In genomic region chr5:166073921-166074838, GRCh38 we compare ENCODE assay signal across 16 cellular contexts.
A peak's percentile ranks its signal among the peaks of the same experiment; 100 is the strongest.
DNase-seq lines count a peak whose midpoint lies in the region; ATAC-seq lines count a peak whose summit lies in the region.
"Had no signal": no experiment of that assay in that cellular context is flagged by ENCODE, and none has a peak within 500 bp of the region (broad histone marks: within the 10 kb centered on the region; RNA-seq: fewer than 3 reads in every experiment).

No MANE protein-coding gene starts in this region.

- peaks cover 0 to 1% of the 10 kb centered on the region in 2 donors for H3K27me3 Mint-ChIP-seq in CD4-positive, alpha-beta memory T cell
- H3K27me3 Mint-ChIP-seq: CD4-positive, CD25-positive, alpha-beta regulatory T cell had no signal

- H3K9me3 Mint-ChIP-seq in CD4-positive, alpha-beta memory T cell: peaks cover 2 to 14% (median 7%) of the 10 kb centered on the region in 8 donors

- no peaks in the 10 kb centered on the region for H3K36me3 Mint-ChIP-seq in CD4-positive, alpha-beta memory T cell
- H3K36me3 Mint-ChIP-seq: CD4-positive, CD25-positive, alpha-beta regulatory T cell had no signal

- no peak overlapping the region for H3K4me3 Mint-ChIP-seq in CD4-positive, alpha-beta memory T cell
- H3K4me3 Mint-ChIP-seq: CD4-positive, CD25-positive, alpha-beta regulatory T cell had no signal

- no peak for ATAC-seq in GM19324 (IDR thresholded peaks at IDR 0.05; ENCODE audit: low FRiP score, unreplicated experiment)
- ATAC-seq: A549, PC-3 had no signal

- peak overlapping the region; percentile 92 for H3K27ac ChIP-seq in mesodermal cell (ENCODE audit: low read depth, low read length, severe bottlenecking)
- H3K27ac ChIP-seq in CD4-positive, alpha-beta memory T cell (ENCODE audit: low read depth, low read length): no peak overlapping the region
- H3K27ac ChIP-seq: A549, SJSA1 had no signal

- H3K27ac Mint-ChIP-seq in CD4-positive, alpha-beta memory T cell: no peak overlapping the region
- H3K27ac Mint-ChIP-seq: CD4-positive, CD25-positive, alpha-beta regulatory T cell had no signal

- POLR2A ChIA-PET in CD4-positive, alpha-beta memory T cell (lab: Charles Lee; ENCODE audit: partially characterized antibody): no interaction called here

- no peaks in the 10 kb centered on the region for H3K4me1 Mint-ChIP-seq in CD4-positive, alpha-beta memory T cell
- H3K4me1 Mint-ChIP-seq: CD4-positive, CD25-positive, alpha-beta regulatory T cell had no signal

- no peaks in the 10 kb centered on the region for H3K36me3 ChIP-seq in NT2/D1 (ENCODE audit: insufficient read depth, insufficient read length, low read length)
- H3K36me3 ChIP-seq in mesodermal cell (ENCODE audit: control insufficient read depth, insufficient read depth, low read length): no peaks in the 10 kb centered on the region
- H3K36me3 ChIP-seq in CD4-positive, alpha-beta memory T cell (ENCODE audit: insufficient read depth, low read length): no peaks in the 10 kb centered on the region
- H3K36me3 ChIP-seq: SJSA1 had no signal

- H3K27me3 ChIP-seq in NT2/D1 (ENCODE audit: insufficient read depth, insufficient read length): no peaks in the 10 kb centered on the region
- H3K27me3 ChIP-seq in CD4-positive, alpha-beta memory T cell (ENCODE audit: insufficient read depth, low read length): no peaks in the 10 kb centered on the region
- H3K27me3 ChIP-seq: SJSA1 had no signal

- CTCF ChIA-PET in CD4-positive, alpha-beta memory T cell (lab: Charles Lee; ENCODE audit: partially characterized antibody): no interaction called here

- intact Hi-C loops in CD4-positive, alpha-beta memory T cell (cut with micrococcal nuclease): no loop called here

- H3K4me1 ChIP-seq in NT2/D1 (ENCODE audit: insufficient read depth, insufficient read length) (no peaks in the 10 kb centered on the region), mesodermal cell (ENCODE audit: control insufficient read depth, insufficient read depth, low read length, poor library complexity, severe bottlenecking) (peaks cover 10% of the 10 kb centered on the region)
- H3K4me1 ChIP-seq in CD4-positive, alpha-beta memory T cell (ENCODE audit: insufficient read depth, low read length): no peaks in the 10 kb centered on the region
- H3K4me1 ChIP-seq: A549, SJSA1 had no signal

- no peaks in the 10 kb centered on the region for H3K9me3 ChIP-seq in NT2/D1 (ENCODE audit: insufficient read depth, low read length)
- H3K9me3 ChIP-seq in mesodermal cell (ENCODE audit: control insufficient read depth, low read length): no peaks in the 10 kb centered on the region
- H3K9me3 ChIP-seq in CD4-positive, alpha-beta memory T cell (ENCODE audit: control insufficient read depth in 1 of 2, low read length in 2 of 2): no peaks in the 10 kb centered on the region
- H3K9me3 ChIP-seq: A549 had no signal

- peak; percentile 51 for DNase-seq in ELF-1 (ENCODE audit: low read depth, low spot score)
- peak; percentile 72 for DNase-seq in NT2/D1 (ENCODE audit: low read depth, low spot score)
- peak; percentile 92 for DNase-seq in iPS DF 19.7 (ENCODE audit: low read depth, low spot score)
- DNase-seq in NCI-H1694 (lab: John Stamatoyannopoulos, UW): no peak
- no peak for DNase-seq in CD4-positive, alpha-beta memory T cell
- DNase-seq: CD4-positive, CD25-positive, alpha-beta regulatory T cell; DMS79; GF-D8; IMR-90; NCI-H1436; NCI-H2081; PC-3 had no signal

- WGBS in mesodermal cell (ENCODE audit: insufficient coverage in 2 of 2), 2 experiments: 25 to 67% methylated on average over 3 to 4 of the region's 6 CpGs

- no peak overlapping the region for H3K9ac ChIP-seq in NT2/D1 (ENCODE audit: insufficient read length, low read depth)

- peak overlapping the region; percentile 22 for H3K4me3 ChIP-seq in NT2/D1 (ENCODE audit: insufficient read length, low read depth)
- no peak overlapping the region for H3K4me3 ChIP-seq in mesodermal cell (ENCODE audit: extremely low read depth, insufficient read depth, low read length, poor library complexity, severe bottlenecking)
- H3K4me3 ChIP-seq in CD4-positive, alpha-beta memory T cell (ENCODE audit: low read length in 2 of 2): no peak overlapping the region
- H3K4me3 ChIP-seq: A549, SJSA1 had no signal

Comparison
In these comparisons a context has a peak if more than half of its experiments do, and no peak if none do; other contexts are left out.
1. DNase-seq: peak in ELF-1 (single experiment), NT2/D1 (single experiment) and iPS DF 19.7 (single experiment); none in NCI-H1694 (single experiment) and CD4-positive, alpha-beta memory T cell (0 of 5).